Comparison of ENCODE assay signal across 13 cellular contexts in the genomic region with DNA sequence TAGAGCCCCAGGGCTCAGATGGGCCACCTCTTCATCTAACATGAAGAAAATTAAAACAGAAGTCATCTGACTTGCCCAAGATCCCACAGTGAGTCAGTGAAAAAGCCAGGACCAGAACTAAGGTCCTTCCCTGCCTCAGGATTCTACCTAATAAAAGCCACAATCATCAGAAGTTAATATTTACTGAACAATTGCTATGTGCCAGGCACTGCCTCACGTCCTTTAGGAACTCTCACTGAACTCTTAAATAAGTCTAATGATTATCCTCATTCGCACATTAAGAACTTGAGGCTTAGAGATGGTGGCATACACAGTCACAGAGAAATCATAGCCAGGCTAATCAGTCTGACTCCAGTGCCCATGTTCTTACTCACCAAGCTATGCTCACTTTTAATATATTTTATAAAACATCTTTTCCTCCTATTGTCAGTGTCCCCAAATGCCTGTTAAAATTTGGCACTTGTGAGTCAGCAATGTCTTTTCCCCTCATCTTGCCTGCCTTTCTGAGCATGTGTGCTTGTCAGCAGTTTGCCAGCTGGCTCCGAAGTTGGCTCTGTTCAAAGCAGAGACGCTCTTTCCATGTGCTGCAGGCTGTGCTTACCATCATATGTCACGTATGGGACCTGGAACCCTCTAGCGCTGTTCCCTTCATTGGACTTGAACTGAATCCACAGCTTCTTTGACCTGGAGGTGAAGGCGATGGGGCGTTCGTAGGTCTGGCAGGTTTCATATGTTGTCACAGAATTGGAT.
"Had no signal": no experiment of that assay in that cellular context is flagged by ENCODE, and none has a peak within 500 bp of the region (broad histone marks: within the 10 kb centered on the region; RNA-seq: fewer than 3 reads in every experiment).

No MANE protein-coding gene starts in this region.

- DNase-seq: activated CD4-positive, alpha-beta T cell treated with anti-CD3 and anti-CD28 coated beads, Interleukin-2, amount 10 ng/mL, durations not matched to agents 7 days and 5 days; activated CD4-positive, CD25-positive, alpha-beta regulatory T cell; activated CD8-positive, alpha-beta memory T cell treated with anti-CD3 and anti-CD28 coated beads, Interleukin-2, amount 50 U/mL, for 4 hours; activated CD8-positive, alpha-beta T cell treated with anti-CD3 and anti-CD28 coated beads, Interleukin-2, amount 10 ng/mL, durations not matched to agents 7 days and 5 days; activated gamma-delta T cell; activated T-cell treated with anti-CD3 and anti-CD28 coated beads, Interleukin-2, amount 50 U/mL, for 72 hours; foreskin keratinocyte; midbrain; occipital lobe; stimulated activated CD4-positive, alpha-beta T cell treated with anti-CD3 and anti-CD28 coated beads, Interleukin-2, amount 100 ng/mL, for 24 hours; stimulated activated naive CD4-positive, alpha-beta T cell treated with Interleukin-2 at 50 U/mL for 16 hours; tibial artery had no signal

- H3K27ac ChIP-seq: foreskin keratinocyte, tibial artery had no signal

- H3K36me3 ChIP-seq: tibial artery had no signal

- H3K9me3 ChIP-seq: tibial artery had no signal

- H3K4me3 ChIP-seq: dorsolateral prefrontal cortex, tibial artery had no signal

- H3K27me3 ChIP-seq: dorsolateral prefrontal cortex, tibial artery had no signal

- H3K4me1 ChIP-seq: foreskin keratinocyte, tibial artery had no signal
